Comparison of ENCODE assay signal across 9 cellular contexts in the genomic region with DNA sequence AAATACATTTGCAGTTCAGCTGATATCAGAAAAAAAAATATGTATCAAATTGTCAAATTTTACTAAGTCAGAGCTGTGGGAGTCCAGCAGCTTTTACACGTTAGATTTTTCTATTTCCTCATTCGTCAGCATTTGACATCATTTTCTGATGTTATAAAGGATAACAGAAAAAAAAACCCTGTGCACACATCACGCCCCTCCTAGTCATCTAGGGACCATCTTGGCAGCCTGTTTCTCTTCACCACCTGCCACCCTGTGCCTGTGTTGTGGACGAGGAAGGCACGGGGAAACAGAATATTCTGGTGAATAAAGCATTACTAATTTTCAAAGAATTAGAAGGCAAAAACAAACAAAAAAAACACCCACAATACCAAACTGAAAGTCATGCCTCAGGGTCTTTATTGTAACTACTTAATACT. TPM values are rescaled to one million over a fixed set of nuclear protein-coding genes. Genes with fewer than 3 reads are reported as not detected.
DNase-seq lines count a peak whose midpoint lies in the region; ATAC-seq and TF ChIP-seq lines count a peak whose summit lies in the region.
"Had no signal": no experiment of that assay in that cellular context is flagged by ENCODE, and none has a peak within 500 bp of the region (broad histone marks: within the 10 kb centered on the region; RNA-seq: fewer than 3 reads in every experiment).

No MANE protein-coding gene starts in this region.

- H3K4me3 Mint-ChIP-seq in HFFc6 (peak overlapping the region; percentile 68), memory B cell (no peak overlapping the region)
- no peak overlapping the region for H3K4me3 Mint-ChIP-seq in activated CD4-positive, alpha-beta memory T cell treated with anti-CD3 and anti-CD28 coated beads for 36 hours
- H3K4me3 Mint-ChIP-seq: activated naive CD8-positive, alpha-beta T cell treated with anti-CD3 and anti-CD28 coated beads, Interleukin-2, amount 10 ng/mL, durations not matched to agents 7 days and 5 days had no signal

- H3K36me3 Mint-ChIP-seq in HFFc6 (ENCODE audit: low read depth) (no peaks in the 10 kb centered on the region), memory B cell (no peaks in the 10 kb centered on the region)
- H3K36me3 Mint-ChIP-seq in activated CD4-positive, alpha-beta memory T cell treated with anti-CD3 and anti-CD28 coated beads for 36 hours, result peaks cover 2% of the 10 kb centered on the region

- ATAC-seq in memory B cell (ENCODE audit: low read depth), result peak; percentile 28

- POLR2A ChIA-PET in activated CD4-positive, alpha-beta memory T cell treated with anti-CD3 and anti-CD28 coated beads for 36 hours (lab: Charles Lee), result interaction anchor here (1.5 kb wide), 1 partner anchor 22 kb away, joined by 9 read pairs; no protein-coding TSS in a partner anchor

- CTCF ChIA-PET in activated CD4-positive, alpha-beta memory T cell treated with anti-CD3 and anti-CD28 coated beads for 36 hours (lab: Charles Lee), result interaction anchor here (0.6 kb wide), 1 partner anchor 160 kb away, joined by 3 read pairs; no protein-coding TSS in a partner anchor

- peaks cover 2% of the 10 kb centered on the region; the same call in 1 of the 2 replicates for H3K27me3 Mint-ChIP-seq in HFFc6 (ENCODE audit: insufficient read depth)
- no peaks in the 10 kb centered on the region for H3K27me3 Mint-ChIP-seq in activated CD4-positive, alpha-beta memory T cell treated with anti-CD3 and anti-CD28 coated beads for 36 hours
- H3K27me3 Mint-ChIP-seq in memory B cell, result no peaks in the 10 kb centered on the region
- H3K27me3 Mint-ChIP-seq: activated naive CD8-positive, alpha-beta T cell treated with anti-CD3 and anti-CD28 coated beads, Interleukin-2, amount 10 ng/mL, durations not matched to agents 7 days and 5 days had no signal

- intact Hi-C loops in activated CD4-positive, alpha-beta memory T cell treated with anti-CD3 and anti-CD28 coated beads for 36 hours (cut with micrococcal nuclease), result no loop called here

- H3K4me1 Mint-ChIP-seq in HFFc6 (ENCODE audit: low read depth), result peaks cover 58% of the 10 kb centered on the region
- peaks cover 68% of the 10 kb centered on the region for H3K4me1 Mint-ChIP-seq in activated CD4-positive, alpha-beta memory T cell treated with anti-CD3 and anti-CD28 coated beads for 36 hours (ENCODE audit: low read depth)
- H3K4me1 Mint-ChIP-seq in memory B cell, result peaks cover 23% of the 10 kb centered on the region

- TF ChIP-seq CTCF in HFFc6 (IDR thresholded peaks at IDR 0.05), result no peak

- no peaks in the 10 kb centered on the region for H3K9me3 Mint-ChIP-seq in HFFc6
- no peaks in the 10 kb centered on the region for H3K9me3 Mint-ChIP-seq in activated CD4-positive, alpha-beta memory T cell treated with anti-CD3 and anti-CD28 coated beads for 36 hours
- no peaks in the 10 kb centered on the region for H3K9me3 Mint-ChIP-seq in memory B cell
- H3K9me3 Mint-ChIP-seq: activated naive CD8-positive, alpha-beta T cell treated with anti-CD3 and anti-CD28 coated beads, Interleukin-2, amount 10 ng/mL, durations not matched to agents 7 days and 5 days had no signal

- H3K27ac Mint-ChIP-seq in HFFc6 (peak overlapping the region; percentile 73), memory B cell (no peak overlapping the region)
- H3K27ac Mint-ChIP-seq in activated CD4-positive, alpha-beta memory T cell treated with anti-CD3 and anti-CD28 coated beads for 36 hours, result peak overlapping the region; percentile 44
- H3K27ac Mint-ChIP-seq: activated naive CD8-positive, alpha-beta T cell treated with anti-CD3 and anti-CD28 coated beads, Interleukin-2, amount 10 ng/mL, durations not matched to agents 7 days and 5 days had no signal

- DNase-seq in CD1c-positive myeloid dendritic cell (ENCODE audit: extremely low spot score) (peak; percentile 53), HFFc6 (peak; percentile 18), memory B cell (ENCODE audit: low spot score in 2 of 2) (no peak), foreskin melanocyte (no peak), medulla oblongata (ENCODE audit: extremely low spot score) (no peak), T1000 (lab: John Stamatoyannopoulos, UW) (no peak), inferior parietal cortex (ENCODE audit: extremely low spot score) (no peak)
- peak; percentile 66 for DNase-seq in activated CD4-positive, alpha-beta memory T cell treated with anti-CD3 and anti-CD28 coated beads for 36 hours
- DNase-seq: activated naive CD8-positive, alpha-beta T cell treated with anti-CD3 and anti-CD28 coated beads, Interleukin-2, amount 10 ng/mL, durations not matched to agents 7 days and 5 days had no signal

RNA-seq across cellular contexts. Expression of gene B4GALT5, which starts 12.4 kb away (rescaled TPM):
- total RNA-seq in HFFc6 (2021; fragmentation: NEBNext Ultra II Directional; extraction: Animal tissue kit (Norgen Biotek cat#: 25700)), result 10 to 100 TPM; 19.7 to 25.0 (median 21.9) TPM
- total RNA-seq in activated CD4-positive, alpha-beta memory T cell treated with anti-CD3 and anti-CD28 coated beads for 36 hours, result 10 to 100 TPM; 20.9 to 21.4 TPM

Comparison
In these comparisons a context has a peak if more than half of its experiments do, and no peak if none do; other contexts are left out.
1. DNase-seq: peak in CD1c-positive myeloid dendritic cell (single experiment), HFFc6 (single experiment) and activated CD4-positive, alpha-beta memory T cell treated with anti-CD3 and anti-CD28 coated beads for 36 hours (single experiment); none in memory B cell (0 of 2), foreskin melanocyte (single experiment), medulla oblongata (single experiment), T1000 (single experiment) and inferior parietal cortex (single experiment).